In genomic region chr2:158191076-158191566, GRCh38 we compare ENCODE assay signal across 1 cellular context.
TF ChIP-seq lines count a peak whose summit lies in the region.

No MANE protein-coding gene starts in this region.

TF ChIP-seq in WTC11, 78 proteins besides CTCF, POLR2A, EP300 and RAD21 (continued from another document):
- TF ChIP-seq PRDM15 (CRISPR knock-in tag; IDR thresholded peaks at IDR 0.05) (no peak), FOXP4 (CRISPR knock-in tag; IDR thresholded peaks at IDR 0.05) (no peak), ZNF671 (CRISPR knock-in tag; IDR thresholded peaks at IDR 0.05) (no peak), E2F1 (CRISPR knock-in tag; IDR thresholded peaks at IDR 0.05) (no peak), GTF2I (CRISPR knock-in tag; conservative IDR thresholded peaks at IDR 0.05) (no peak)
TF ChIP-seq in WTC11: peak in this region for 0.
